In genomic region chr12:114658002-114658441, GRCh38 we compare ENCODE assay signal across 1 cellular context.
TF ChIP-seq lines count a peak whose summit lies in the region.

No MANE protein-coding gene starts in this region.

TF ChIP-seq in HepG2, 621 proteins besides CTCF, POLR2A, EP300 and RAD21 (continued from another document):
- TF ChIP-seq HNF1A (IDR thresholded peaks at IDR 0.05; ENCODE audit: low read depth) (no peak), HNF1A (CRISPR knock-in tag; IDR thresholded peaks at IDR 0.05; ENCODE audit: borderline replicate concordance) (peak; percentile 71; the same call in 1 of the 2 replicates), ZKSCAN8 (CRISPR knock-in tag; IDR thresholded peaks at IDR 0.05; ENCODE audit: borderline replicate concordance) (peak; percentile 50; the same call in 1 of the 2 replicates), ZNF160 (CRISPR knock-in tag; IDR thresholded peaks at IDR 0.05) (no peak), ZNF143 (CRISPR knock-in tag; IDR thresholded peaks at IDR 0.05) (no peak), ZNF710 (CRISPR knock-in tag; IDR thresholded peaks at IDR 0.05; ENCODE audit: borderline replicate concordance) (peak; percentile 100), HMG20A (CRISPR knock-in tag; IDR thresholded peaks at IDR 0.05; ENCODE audit: borderline replicate concordance) (peak; percentile 74; the same call in 1 of the 2 replicates), ZIK1 (CRISPR knock-in tag; IDR thresholded peaks at IDR 0.05; ENCODE audit: borderline replicate concordance, low read depth) (no peak), ZNF644 (CRISPR knock-in tag; IDR thresholded peaks at IDR 0.05; ENCODE audit: low read depth) (no peak), ZGPAT (CRISPR knock-in tag; IDR thresholded peaks at IDR 0.05) (peak; percentile 56; the same call in 1 of the 2 replicates), ZNF12 (CRISPR knock-in tag; IDR thresholded peaks at IDR 0.05) (no peak), NCOA2 (CRISPR knock-in tag; IDR thresholded peaks at IDR 0.05) (peak; percentile 91), ZNF616 (CRISPR knock-in tag; IDR thresholded peaks at IDR 0.05; ENCODE audit: low read depth) (no peak), ZNF451 (CRISPR knock-in tag; IDR thresholded peaks at IDR 0.05) (no peak), AFF4 (CRISPR knock-in tag; IDR thresholded peaks at IDR 0.05) (0 out of 2 replicates have a peak, but pooled peaks have one; percentile 53), MED1 (CRISPR knock-in tag; IDR thresholded peaks at IDR 0.05) (peak; percentile 84), HNRNPL (IDR thresholded peaks at IDR 0.05; ENCODE audit: low read depth, low read length) (no peak), PATZ1 (CRISPR knock-in tag; IDR thresholded peaks at IDR 0.05) (peak; percentile 34; the same call in 1 of the 2 replicates), NFIB (CRISPR knock-in tag; IDR thresholded peaks at IDR 0.05; ENCODE audit: borderline replicate concordance) (no peak), SOX13 (IDR thresholded peaks at IDR 0.05) (peak; percentile 85), SOX13 (CRISPR knock-in tag; conservative IDR thresholded peaks at IDR 0.05 in 1 of 2, IDR thresholded peaks at IDR 0.05 in 1 of 2) (peak in 1 of 2 experiments; percentile 99; a peak in 2 of 4 replicates), REST (IDR thresholded peaks at IDR 0.05; ENCODE audit: borderline replicate concordance in 1 of 2, low read depth in 1 of 2, low read length in 2 of 2) (peak in 1 of 2 experiments; percentile 36; a peak in 1 of 4 replicates), TAF1 (CRISPR knock-in tag; IDR thresholded peaks at IDR 0.05) (0 out of 2 replicates have a peak, but pooled peaks have one; percentile 1)
